In genomic region chr2:61853086-61853847, GRCh38 we compare ENCODE assay signal across 8 cellular contexts. TPM values are rescaled to one million over a fixed set of nuclear protein-coding genes. Genes with fewer than 3 reads are reported as not detected.
DNase-seq lines count a peak whose midpoint lies in the region; ATAC-seq, FAIRE-seq and TF ChIP-seq lines count a peak whose summit lies in the region.

No MANE protein-coding gene starts in this region.

- peak overlapping the region; percentile 64 for H3K27ac ChIP-seq in CD8-positive, alpha-beta T cell (ENCODE audit: low read depth, low read length)
- H3K27ac ChIP-seq in astrocyte (ENCODE audit: low read depth, low read length): peak overlapping the region; percentile 60
- no peak overlapping the region for H3K27ac ChIP-seq in iPS DF 6.9 (ENCODE audit: low read length)
- peak overlapping the region; percentile 89 to 93 (median 90) for H3K27ac ChIP-seq in gastrocnemius medialis

- H2AFZ ChIP-seq in astrocyte (ENCODE audit: low read depth, low read length): peak overlapping the region; percentile 98

- TF ChIP-seq POLR2A in gastrocnemius medialis (IDR thresholded peaks at IDR 0.05): no peak

- H3K27me3 Mint-ChIP-seq in CD8-positive, alpha-beta T cell (ENCODE audit: low read depth): no peaks in the 10 kb centered on the region
- no peaks in the 10 kb centered on the region for H3K27me3 Mint-ChIP-seq in astrocyte (ENCODE audit: low read depth, unreplicated experiment)

- no peak for TF ChIP-seq CTCF in CD8-positive, alpha-beta T cell (IDR thresholded peaks at IDR 0.05)
- TF ChIP-seq CTCF in astrocyte (IDR thresholded peaks at IDR 0.05; ENCODE audit: insufficient read depth, low read depth, low read length) (no peak), gastrocnemius medialis (IDR thresholded peaks at IDR 0.05 in 4 of 5, conservative IDR thresholded peaks at IDR 0.05 in 1 of 5) (no peak)

- peaks cover 12% of the 10 kb centered on the region for H3K4me1 ChIP-seq in CD8-positive, alpha-beta T cell (ENCODE audit: insufficient read depth, low read length)
- peaks cover 15% of the 10 kb centered on the region for H3K4me1 ChIP-seq in astrocyte (ENCODE audit: insufficient read depth, low read length)
- H3K4me1 ChIP-seq in iPS DF 6.9 (ENCODE audit: control insufficient read depth, insufficient read depth, low read length): no peaks in the 10 kb centered on the region
- H3K4me1 ChIP-seq in gastrocnemius medialis: peaks cover 8 to 13% of the 10 kb centered on the region in 2 donors

- peak overlapping the region; percentile 97 for H3K4me3 Mint-ChIP-seq in CD8-positive, alpha-beta T cell
- peak overlapping the region; percentile 88 for H3K4me3 Mint-ChIP-seq in astrocyte (ENCODE audit: unreplicated experiment)

- peak; percentile 9 for ATAC-seq in CD8-positive, alpha-beta T cell
- ATAC-seq in GM18861 (IDR thresholded peaks at IDR 0.05; ENCODE audit: unreplicated experiment) (peak; percentile 48), HG02981 (IDR thresholded peaks at IDR 0.05; ENCODE audit: unreplicated experiment) (peak; percentile 49), gastrocnemius medialis (peak; percentile 55 to 57)

- H3K4me1 Mint-ChIP-seq in CD8-positive, alpha-beta T cell (ENCODE audit: low read depth): peaks cover 15% of the 10 kb centered on the region
- peaks cover 3% of the 10 kb centered on the region for H3K4me1 Mint-ChIP-seq in astrocyte (ENCODE audit: low read depth, unreplicated experiment)

- H3K79me2 ChIP-seq in astrocyte (ENCODE audit: insufficient read depth, low read length): no peaks in the 10 kb centered on the region

- no peaks in the 10 kb centered on the region for H3K36me3 ChIP-seq in CD8-positive, alpha-beta T cell (ENCODE audit: insufficient read depth, low read length)
- H3K36me3 ChIP-seq in astrocyte (ENCODE audit: insufficient read depth, low read length) (no peaks in the 10 kb centered on the region), iPS DF 6.9 (ENCODE audit: control insufficient read depth, insufficient read depth, low read length) (no peaks in the 10 kb centered on the region), gastrocnemius medialis (no peaks in the 10 kb centered on the region)

- peak overlapping the region; percentile 98 for H3K4me2 ChIP-seq in astrocyte (ENCODE audit: low read length)

- DNase-seq in CD8-positive, alpha-beta T cell: no peak
- DNase-seq in NCI-H345 (lab: John Stamatoyannopoulos, UW): peak; percentile 80
- DNase-seq in astrocyte (ENCODE audit: low read depth): peak; percentile 25
- peak; percentile 16 for DNase-seq in iPS DF 6.9 (ENCODE audit: low read depth, low spot score)
- DNase-seq in gastrocnemius medialis: peak in 1 of 2 donors; percentile 46
- DNase-seq in NOMO-1 treated with dmso at 0.1 percent for 144 hours (lab: John Stamatoyannopoulos, UW; ENCODE audit: unreplicated experiment): no peak

- CTCF ChIA-PET in CD8-positive, alpha-beta T cell (lab: Charles Lee): interaction anchor here (0.6 kb wide), 1 partner anchor 66 kb away, joined by 5 read pairs; no protein-coding TSS in a partner anchor

- intact Hi-C loops in CD8-positive, alpha-beta T cell (cut with DNase I, micrococcal nuclease): loop anchor here (5.0 to 10.0 kb wide), 5 partner anchors 156 to 1098 kb away; partner anchors contain the start of genes EHBP1 (in 1 of the 2), PAPOLG (in 1 of the 2) and USP34 (in 1 of the 2)
- intact Hi-C loops in gastrocnemius medialis (cut with DNase I; ENCODE audit: low total_unique reads): loop anchor here (2.0 to 10.0 kb wide), 3 partner anchors 158 to 808 kb away; no protein-coding TSS in a partner anchor

- H3K9me3 Mint-ChIP-seq in CD8-positive, alpha-beta T cell: no peaks in the 10 kb centered on the region
- no peaks in the 10 kb centered on the region for H3K9me3 Mint-ChIP-seq in astrocyte (ENCODE audit: unreplicated experiment)

- H3K9me3 ChIP-seq in CD8-positive, alpha-beta T cell (ENCODE audit: low read length): no peaks in the 10 kb centered on the region
- H3K9me3 ChIP-seq in astrocyte (ENCODE audit: insufficient read depth, low read depth, low read length) (no peaks in the 10 kb centered on the region), iPS DF 6.9 (ENCODE audit: control insufficient read depth, insufficient read depth, low read length) (no peaks in the 10 kb centered on the region), gastrocnemius medialis (no peaks in the 10 kb centered on the region)

- FAIRE-seq in astrocyte (lab: Jason Lieb, UNC): no peak

- H3K27me3 ChIP-seq in CD8-positive, alpha-beta T cell (ENCODE audit: insufficient read depth, low read length): no peaks in the 10 kb centered on the region
- H3K27me3 ChIP-seq in astrocyte (ENCODE audit: insufficient read depth, low read length) (no peaks in the 10 kb centered on the region), iPS DF 6.9 (ENCODE audit: control insufficient read depth, insufficient read depth, low read length) (no peaks in the 10 kb centered on the region), gastrocnemius medialis (no peaks in the 10 kb centered on the region)

- H3K9ac ChIP-seq in astrocyte (ENCODE audit: low read length): peak overlapping the region; percentile 74

- H3K36me3 Mint-ChIP-seq in CD8-positive, alpha-beta T cell: peaks cover 10% of the 10 kb centered on the region
- H3K36me3 Mint-ChIP-seq in astrocyte (ENCODE audit: low read depth, unreplicated experiment): no peaks in the 10 kb centered on the region

- POLR2A ChIA-PET in CD8-positive, alpha-beta T cell (lab: Charles Lee): interaction anchor here (1.2 to 1.5 kb wide), 3 partner anchors 34 to 315 kb away, joined by 3 to 7 read pairs (median 4); partner anchors contain the start of genes COMMD1 and XPO1

- WGBS in iPS DF 6.9 (ENCODE audit: insufficient coverage, insufficient read length): no CpG with 5 or more reads among the region's 26 CpGs

- peak overlapping the region; percentile 79 for H3K4me3 ChIP-seq in CD8-positive, alpha-beta T cell (ENCODE audit: low read depth, low read length)
- H3K4me3 ChIP-seq in astrocyte (ENCODE audit: insufficient read depth, low read depth, low read length) (peak overlapping the region; percentile 90), iPS DF 6.9 (ENCODE audit: low read length) (peak overlapping the region; percentile 93; the same call in 1 of the 2 replicates), gastrocnemius medialis (peak overlapping the region; percentile 80 to 89 (median 82))

- no peaks in the 10 kb centered on the region for H4K20me1 ChIP-seq in astrocyte (ENCODE audit: insufficient read depth, low read length)

- in situ Hi-C loops in gastrocnemius medialis (cut with MboI; ENCODE audit: low sequenced_read_pairs in 4 of 4): no loop called here

- peak overlapping the region; percentile 96 for H3K27ac Mint-ChIP-seq in CD8-positive, alpha-beta T cell
- H3K27ac Mint-ChIP-seq in astrocyte (ENCODE audit: unreplicated experiment): peak overlapping the region; percentile 47

RNA-seq across cellular contexts. Expression of gene FAM161A, which starts 0.6 kb away (rescaled TPM):
- total RNA-seq in CD8-positive, alpha-beta T cell: under 1 TPM; 0.56 to 0.81 TPM
- total RNA-seq in astrocyte: 2.8 and 2.9 TPM in 2 replicates
- total RNA-seq in gastrocnemius medialis: 1 to 10 TPM; 1.2 to 2.8 (median 1.8) TPM

RNA-seq across cellular contexts. Expression of gene CCT4, which starts 35.2 kb away (rescaled TPM):
- total RNA-seq in CD8-positive, alpha-beta T cell: 100 to 1,000 TPM; 102 to 106 TPM
- total RNA-seq in astrocyte: 203 and 220 TPM in 2 replicates
- total RNA-seq in gastrocnemius medialis: 10 to 100 TPM; 63.2 to 87.1 (median 75.5) TPM

RNA-seq across cellular contexts. Expression of gene COMMD1, which starts 52.2 kb away (rescaled TPM):
- 10 to 100 TPM in 1 of 2 experiments, 1 to 10 TPM in 1; 8.8 to 11.2 TPM for total RNA-seq in CD8-positive, alpha-beta T cell
- total RNA-seq in astrocyte: 30.3 and 32.0 TPM in 2 replicates
- total RNA-seq in gastrocnemius medialis: 10 to 100 TPM; 51.8 to 78.6 (median 58.3) TPM

Comparison
In these comparisons a context has a peak if more than half of its experiments do, and no peak if none do; other contexts are left out.
1. DNase-seq: peak in NCI-H345 (single experiment), astrocyte (single experiment) and iPS DF 6.9 (single experiment); none in CD8-positive, alpha-beta T cell (0 of 7) and NOMO-1 treated with dmso at 0.1 percent for 144 hours (single experiment).
2. Peak in every context shown above with its lines, with median percentiles within 50 percentile points of each other: ATAC-seq and H3K4me3 ChIP-seq.